In genomic region chr20:46646659-46647380, GRCh38 we compare ENCODE assay signal across 23 cellular contexts.
DNase-seq lines count a peak whose midpoint lies in the region; ATAC-seq and FAIRE-seq lines count a peak whose summit lies in the region.
"Had no signal": no experiment of that assay in that cellular context is flagged by ENCODE, and none has a peak within 500 bp of the region (broad histone marks: within the 10 kb centered on the region; RNA-seq: fewer than 3 reads in every experiment).

No MANE protein-coding gene starts in this region.

- no peak for ATAC-seq in HG02588 (IDR thresholded peaks at IDR 0.05; ENCODE audit: unreplicated experiment)
- no peak for ATAC-seq in HG03280 (IDR thresholded peaks at IDR 0.05; ENCODE audit: unreplicated experiment)
- no peak for ATAC-seq in HG02870 (IDR thresholded peaks at IDR 0.05; ENCODE audit: unreplicated experiment)

- no peaks in the 10 kb centered on the region for H3K27me3 ChIP-seq in layer of hippocampus (ENCODE audit: control insufficient read depth, insufficient read depth, low read length)

- DNase-seq in AG08396 (ENCODE audit: low spot score) (peak; percentile 58), HTR-8/SVneo (ENCODE audit: insufficient read length, low spot score) (no peak)
- no peak for DNase-seq in stimulated activated naive CD4-positive, alpha-beta T cell treated with Interleukin-2 at 50 U/mL for 16 hours (lab: John Stamatoyannopoulos, UW)
- DNase-seq: BE2C, DMS53, EL, GF-D8, NCI-H1105, NCI-H2081, NCI-H446, NCI-H69, PC-9, RPMI8226, SIG-M5 had no signal

- H3K27ac ChIP-seq in cingulate gyrus (ENCODE audit: low read depth, low read length) = peak overlapping the region; percentile 76
- H3K27ac ChIP-seq in layer of hippocampus (ENCODE audit: low read depth, low read length) = peak overlapping the region; percentile 27
- H3K27ac ChIP-seq: KMS-11, PC-9 had no signal

- peak; percentile 60 for FAIRE-seq in HTR-8/SVneo (lab: Jason Lieb, UNC)
- FAIRE-seq: A204.1, D721Med, H54 had no signal
